8 cellular contexts compared by ENCODE assay signal in genomic region chr19:18160792-18161690, GRCh38. TPM values are rescaled to one million over a fixed set of nuclear protein-coding genes. Genes with fewer than 3 reads are reported as not detected.
A peak's percentile ranks its signal among the peaks of the same experiment; 100 is the strongest.
DNase-seq lines count a peak whose midpoint lies in the region; ATAC-seq and TF ChIP-seq lines count a peak whose summit lies in the region.

No MANE protein-coding gene starts in this region.

- no peaks in the 10 kb centered on the region for H3K27me3 Mint-ChIP-seq in progenitor cell of endocrine pancreas

- peak; percentile 95 for DNase-seq in AG08396 (ENCODE audit: low spot score)
- peak; percentile 75 for DNase-seq in activated naive CD4-positive, alpha-beta T cell treated with anti-CD3 and anti-CD28 coated beads, Interleukin-2, amount 50 U/mL, for 16 hours
- peak; percentile 87 for DNase-seq in Right ventricle myocardium superior
- peak; percentile 74 for DNase-seq in progenitor cell of endocrine pancreas (ENCODE audit: low spot score, unreplicated experiment)

- intact Hi-C loops in Right ventricle myocardium superior (cut with DNase I): no loop called here

- peaks cover 5% of the 10 kb centered on the region for H3K36me3 ChIP-seq in urinary bladder (ENCODE audit: insufficient read depth)

- ATAC-seq in GM18511 (IDR thresholded peaks at IDR 0.05; ENCODE audit: unreplicated experiment): peak; percentile 70
- ATAC-seq in HG03280 (IDR thresholded peaks at IDR 0.05; ENCODE audit: unreplicated experiment): peak; percentile 73
- ATAC-seq in Right ventricle myocardium superior (ENCODE audit: poor library complexity): peak; percentile 83

- H3K4me3 ChIP-seq in urinary bladder (ENCODE audit: low read depth, low read length): peak overlapping the region; percentile 23

- peaks cover under 1% of the 10 kb centered on the region for H3K4me1 ChIP-seq in urinary bladder (ENCODE audit: insufficient read depth)

- TF ChIP-seq POLR2A in Raji (IDR thresholded peaks at IDR 0.05; ENCODE audit: insufficient read depth, low read depth, low read length): peak; percentile 48; the same call in 1 of the 2 replicates

- no peaks in the 10 kb centered on the region for H3K4me1 Mint-ChIP-seq in progenitor cell of endocrine pancreas (ENCODE audit: low read depth)

- no peak overlapping the region for H3K27ac ChIP-seq in urinary bladder (ENCODE audit: low read depth)

- peak; percentile 74 for TF ChIP-seq CTCF in progenitor cell of endocrine pancreas (IDR thresholded peaks at IDR 0.05; ENCODE audit: unreplicated experiment)

- no peak overlapping the region for H3K4me3 Mint-ChIP-seq in progenitor cell of endocrine pancreas (ENCODE audit: low read depth)

- no peaks in the 10 kb centered on the region for H3K9me3 Mint-ChIP-seq in progenitor cell of endocrine pancreas (ENCODE audit: low read depth)

- WGBS in urinary bladder: 10% methylated on average over 79 of the region's 79 CpGs

- H3K36me3 Mint-ChIP-seq in progenitor cell of endocrine pancreas (ENCODE audit: insufficient read depth): peaks cover 17% of the 10 kb centered on the region

- no peak overlapping the region for H3K27ac Mint-ChIP-seq in progenitor cell of endocrine pancreas

RNA-seq across cellular contexts. Expression of gene PIK3R2, which starts 8.1 kb away (rescaled TPM):
- 20.8 TPM for total RNA-seq in Right ventricle myocardium superior
- 58.9 and 61.2 TPM in 2 replicates for total RNA-seq in progenitor cell of endocrine pancreas
- total RNA-seq in urinary bladder: 12.2 TPM
- polyA plus RNA-seq in urinary bladder: 17.0 TPM

RNA-seq across cellular contexts. Expression of gene IFI30, which starts 12.6 kb away (rescaled TPM):
- 23.1 TPM for total RNA-seq in Right ventricle myocardium superior
- total RNA-seq in progenitor cell of endocrine pancreas: not detected in 2 replicates
- total RNA-seq in urinary bladder: 6.6 TPM
- polyA plus RNA-seq in urinary bladder: 90.6 TPM

RNA-seq across cellular contexts. Expression of gene MPV17L2, which starts 32.0 kb away (rescaled TPM):
- total RNA-seq in Right ventricle myocardium superior: 9.4 TPM
- 10.6 and 11.5 TPM in 2 replicates for total RNA-seq in progenitor cell of endocrine pancreas
- total RNA-seq in urinary bladder: 4.2 TPM
- polyA plus RNA-seq in urinary bladder: 22.8 TPM

RNA-seq across cellular contexts. Expression of gene RAB3A, which starts 42.8 kb away (rescaled TPM):
- total RNA-seq in Right ventricle myocardium superior (26.7 TPM), progenitor cell of endocrine pancreas (3.3 and 5.1 TPM in 2 replicates), urinary bladder (4.7 TPM)
- polyA plus RNA-seq in urinary bladder: 5.5 TPM
